14 cellular contexts compared by ENCODE assay signal in the genomic region with DNA sequence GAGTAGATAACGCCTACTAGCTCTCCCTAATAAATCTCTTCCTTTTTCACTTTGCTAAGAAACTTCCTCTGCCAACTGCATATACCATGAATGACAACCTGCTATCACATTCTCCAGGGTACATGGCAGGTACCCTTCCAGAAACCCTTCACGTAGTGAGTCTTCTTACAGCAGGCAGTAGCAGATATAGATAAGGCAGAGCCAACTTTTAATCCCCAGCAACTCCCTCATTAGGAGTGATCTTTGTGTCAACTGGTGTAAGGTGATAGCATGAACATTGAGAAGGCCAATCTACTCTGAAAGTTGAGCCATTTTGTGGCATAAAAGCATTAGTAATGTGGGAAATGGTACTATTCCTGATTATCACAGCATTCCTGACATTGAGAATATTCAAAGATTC. TPM values are rescaled to one million over a fixed set of nuclear protein-coding genes. Genes with fewer than 3 reads are reported as not detected.
DNase-seq lines count a peak whose midpoint lies in the region; ATAC-seq and TF ChIP-seq lines count a peak whose summit lies in the region.
"Had no signal": no experiment of that assay in that cellular context is flagged by ENCODE, and none has a peak within 500 bp of the region (broad histone marks: within the 10 kb centered on the region; RNA-seq: fewer than 3 reads in every experiment).

No MANE protein-coding gene starts in this region.

- H3F3A ChIP-seq in GM23248 (ENCODE audit: insufficient read depth), result peaks cover 6% of the 10 kb centered on the region; the same call in 1 of the 2 replicates

- H2AFZ ChIP-seq in GM23248, result no peak overlapping the region

- in situ Hi-C loops in GM23248 (cut with MboI), result no loop called here

- H3K27ac ChIP-seq in effector memory CD4-positive, alpha-beta T cell (ENCODE audit: insufficient read depth, low read length, poor library complexity, severe bottlenecking), result peak overlapping the region; percentile 89
- peak overlapping the region; percentile 33 for H3K27ac ChIP-seq in urinary bladder (ENCODE audit: low read depth)
- H3K27ac ChIP-seq in heart left ventricle, result peak overlapping the region in 2 of 12 donors; percentile 11 to 79
- no peak overlapping the region for H3K27ac ChIP-seq in GM23248
- H3K27ac ChIP-seq: psoas muscle had no signal

- no peak overlapping the region for H3K9ac ChIP-seq in GM23248

- no peaks in the 10 kb centered on the region for H4K20me1 ChIP-seq in GM23248 (ENCODE audit: insufficient read depth)

- TF ChIP-seq POLR2A in heart left ventricle (IDR thresholded peaks at IDR 0.05), result no peak

- H3K79me2 ChIP-seq in GM23248 (ENCODE audit: insufficient read depth), result no peaks in the 10 kb centered on the region

- H3K4me3 ChIP-seq in effector memory CD4-positive, alpha-beta T cell (ENCODE audit: insufficient read depth, low read depth, low read length, poor library complexity, severe bottlenecking), result peak overlapping the region; percentile 2
- H3K4me3 ChIP-seq in urinary bladder (ENCODE audit: low read depth, low read length) (no peak overlapping the region), heart left ventricle (peak overlapping the region in 1 of 12 donors; percentile 27), GM23248 (no peak overlapping the region)
- H3K4me3 ChIP-seq: psoas muscle had no signal

- no peak overlapping the region for H3K4me2 ChIP-seq in GM23248 (ENCODE audit: unreplicated experiment)

- peaks cover 85% of the 10 kb centered on the region for H3K4me1 ChIP-seq in effector memory CD4-positive, alpha-beta T cell (ENCODE audit: control insufficient read depth, insufficient read depth, low read length, poor library complexity, severe bottlenecking)
- H3K4me1 ChIP-seq in urinary bladder (ENCODE audit: insufficient read depth), result no peaks in the 10 kb centered on the region
- peaks cover 0 to 20% (median under 1%) of the 10 kb centered on the region in 12 donors for H3K4me1 ChIP-seq in heart left ventricle
- H3K4me1 ChIP-seq in GM23248 (ENCODE audit: insufficient read depth), result no peaks in the 10 kb centered on the region
- H3K4me1 ChIP-seq: psoas muscle had no signal

- peaks cover 95% of the 10 kb centered on the region for H3K4me1 Mint-ChIP-seq in stimulated activated naive CD8-positive, alpha-beta T cell treated with anti-CD3 and anti-CD28 coated beads, Interleukin-15, Interleukin-2, amounts not matched to agents 100 ng/mL and 50 ng/mL, for 24 hours (ENCODE audit: low read depth)
- peaks cover 76% of the 10 kb centered on the region for H3K4me1 Mint-ChIP-seq in T-helper 1 cell treated with Interleukin-12 subunit alpha and Interleukin-12 subunit beta and Interleukin-4 antibody, amounts not matched to agents 30 μg/mL and 1 μg/mL, for 36 hours (ENCODE audit: low read depth)

- no peaks in the 10 kb centered on the region for H3K9me3 ChIP-seq in effector memory CD4-positive, alpha-beta T cell (ENCODE audit: control insufficient read depth, low read length)
- H3K9me3 ChIP-seq in heart left ventricle, result no peaks in the 10 kb centered on the region
- no peaks in the 10 kb centered on the region for H3K9me3 ChIP-seq in GM23248 (ENCODE audit: low read depth)
- H3K9me3 ChIP-seq: psoas muscle had no signal

- peak overlapping the region; percentile 92 for H3K27ac Mint-ChIP-seq in stimulated activated naive CD8-positive, alpha-beta T cell treated with anti-CD3 and anti-CD28 coated beads, Interleukin-15, Interleukin-2, amounts not matched to agents 100 ng/mL and 50 ng/mL, for 24 hours
- peak overlapping the region; percentile 90 for H3K27ac Mint-ChIP-seq in T-helper 1 cell treated with Interleukin-12 subunit alpha and Interleukin-12 subunit beta and Interleukin-4 antibody, amounts not matched to agents 30 μg/mL and 1 μg/mL, for 36 hours

- TF ChIP-seq CTCF in heart left ventricle (IDR thresholded peaks at IDR 0.05), result no peak

- peak overlapping the region; percentile 82 for H3K4me3 Mint-ChIP-seq in stimulated activated naive CD8-positive, alpha-beta T cell treated with anti-CD3 and anti-CD28 coated beads, Interleukin-15, Interleukin-2, amounts not matched to agents 100 ng/mL and 50 ng/mL, for 24 hours
- H3K4me3 Mint-ChIP-seq in T-helper 1 cell treated with Interleukin-12 subunit alpha and Interleukin-12 subunit beta and Interleukin-4 antibody, amounts not matched to agents 30 μg/mL and 1 μg/mL, for 36 hours, result peak overlapping the region; percentile 77

- no peak for ATAC-seq in stimulated activated naive CD8-positive, alpha-beta T cell treated with anti-CD3 and anti-CD28 coated beads, Interleukin-15, Interleukin-2, amounts not matched to agents 100 U/mL and 50 U/mL, for 24 hours
- no peak for ATAC-seq in heart left ventricle
- ATAC-seq: psoas muscle had no signal

- WGBS in urinary bladder, result 70% methylated on average over 2 of the region's 2 CpGs
- 62 to 70% (median 68%) methylated on average over 2 of the region's 2 CpGs for WGBS in heart left ventricle, 4 donors
- WGBS in GM23248 (ENCODE audit: low coverage in 1 of 2, low lambda C conversion rate in 2 of 2, missing lambda C conversion rate in 2 of 2), 2 experiments, result 92 to 100% methylated on average over 2 of the region's 2 CpGs

- intact Hi-C loops in heart left ventricle (cut with DNase I), result loop anchor here in 1 of 10 donors (10.0 kb wide), 1 partner anchor 98 kb away; no protein-coding TSS in a partner anchor

- H3K27me3 Mint-ChIP-seq in stimulated activated naive CD8-positive, alpha-beta T cell treated with anti-CD3 and anti-CD28 coated beads, Interleukin-15, Interleukin-2, amounts not matched to agents 100 ng/mL and 50 ng/mL, for 24 hours, result no peaks in the 10 kb centered on the region
- no peaks in the 10 kb centered on the region for H3K27me3 Mint-ChIP-seq in T-helper 1 cell treated with Interleukin-12 subunit alpha and Interleukin-12 subunit beta and Interleukin-4 antibody, amounts not matched to agents 30 μg/mL and 1 μg/mL, for 36 hours (ENCODE audit: low read depth)

- no peaks in the 10 kb centered on the region for H3K9me3 Mint-ChIP-seq in stimulated activated naive CD8-positive, alpha-beta T cell treated with anti-CD3 and anti-CD28 coated beads, Interleukin-15, Interleukin-2, amounts not matched to agents 100 ng/mL and 50 ng/mL, for 24 hours
- H3K9me3 Mint-ChIP-seq in T-helper 1 cell treated with Interleukin-12 subunit alpha and Interleukin-12 subunit beta and Interleukin-4 antibody, amounts not matched to agents 30 μg/mL and 1 μg/mL, for 36 hours, result no peaks in the 10 kb centered on the region

- peaks cover 3% of the 10 kb centered on the region for H3K36me3 Mint-ChIP-seq in stimulated activated naive CD8-positive, alpha-beta T cell treated with anti-CD3 and anti-CD28 coated beads, Interleukin-15, Interleukin-2, amounts not matched to agents 100 ng/mL and 50 ng/mL, for 24 hours (ENCODE audit: low read depth)
- peaks cover 20% of the 10 kb centered on the region for H3K36me3 Mint-ChIP-seq in T-helper 1 cell treated with Interleukin-12 subunit alpha and Interleukin-12 subunit beta and Interleukin-4 antibody, amounts not matched to agents 30 μg/mL and 1 μg/mL, for 36 hours (ENCODE audit: low read depth)

- H3K27me3 ChIP-seq in effector memory CD4-positive, alpha-beta T cell (replicated peaks; ENCODE audit: control insufficient read depth, insufficient read depth, low read length, poor library complexity, severe bottlenecking), result no peaks in the 10 kb centered on the region
- no peaks in the 10 kb centered on the region for H3K27me3 ChIP-seq in heart left ventricle
- no peaks in the 10 kb centered on the region for H3K27me3 ChIP-seq in GM23248 (replicated peaks; ENCODE audit: insufficient read depth)

- no peaks in the 10 kb centered on the region for H3K9me2 ChIP-seq in GM23248 (ENCODE audit: insufficient read depth)

- no peaks in the 10 kb centered on the region for H3K36me3 ChIP-seq in effector memory CD4-positive, alpha-beta T cell (ENCODE audit: control insufficient read depth, insufficient read depth, low read length)
- no peaks in the 10 kb centered on the region for H3K36me3 ChIP-seq in urinary bladder (ENCODE audit: insufficient read depth)
- no peaks in the 10 kb centered on the region for H3K36me3 ChIP-seq in heart left ventricle
- H3K36me3 ChIP-seq in GM23248 (ENCODE audit: low read depth), result no peaks in the 10 kb centered on the region

- no peak for DNase-seq in stimulated activated naive CD8-positive, alpha-beta T cell treated with anti-CD3 and anti-CD28 coated beads, Interleukin-15, Interleukin-2, amounts not matched to agents 100 U/mL and 50 U/mL, for 24 hours
- no peak for DNase-seq in effector memory CD4-positive, alpha-beta T cell
- DNase-seq in heart left ventricle (no peak), GM23248 (no peak)
- no peak for DNase-seq in effector CD8-positive, alpha-beta T cell (lab: John Stamatoyannopoulos, UW)
- DNase-seq: activated effector memory CD4-positive, alpha-beta T cell treated with Interleukin-2 at 50 U/mL for 16 hours; DMS79; NCI-H2029; NCI-H748 treated with DMSO at 0.1 percent for 48 hours; psoas muscle; SIG-M5 had no signal

RNA-seq across cellular contexts. Expression of a gene that starts 5.7 kb away (rescaled TPM):
- 37.3 TPM for total RNA-seq in urinary bladder
- polyA plus RNA-seq in urinary bladder, result 6.0 TPM
- total RNA-seq in heart left ventricle, result 10 to 100 TPM in 2 of 9 donors, 1 to 10 TPM in 7; 3.3 to 24.4 (median 5.3) TPM
- polyA plus RNA-seq in heart left ventricle, result 1 to 10 TPM; 1.4 to 2.6 TPM
- 23.6 and 31.0 TPM in 2 replicates for total RNA-seq in GM23248 (2014; rRNA removed; shearing (Covaris generic))
- polyA plus RNA-seq in GM23248 (2016; fragmentation: Nextera tagmentation; extraction: Ambion mirVana), result 13.1 and 13.7 TPM in 2 replicates
